ENCODE assay signal across 1 cellular context in genomic region chr7:129134356-129134972, GRCh38.
TF ChIP-seq lines count a peak whose summit lies in the region.

No MANE protein-coding gene starts in this region.

TF ChIP-seq in WTC11, 78 proteins besides CTCF, POLR2A, EP300 and RAD21 (continued from another document):
- TF ChIP-seq SMAD3 (CRISPR knock-in tag; IDR thresholded peaks at IDR 0.05; ENCODE audit: borderline replicate concordance) = no peak
- TF ChIP-seq, protein P1, sequence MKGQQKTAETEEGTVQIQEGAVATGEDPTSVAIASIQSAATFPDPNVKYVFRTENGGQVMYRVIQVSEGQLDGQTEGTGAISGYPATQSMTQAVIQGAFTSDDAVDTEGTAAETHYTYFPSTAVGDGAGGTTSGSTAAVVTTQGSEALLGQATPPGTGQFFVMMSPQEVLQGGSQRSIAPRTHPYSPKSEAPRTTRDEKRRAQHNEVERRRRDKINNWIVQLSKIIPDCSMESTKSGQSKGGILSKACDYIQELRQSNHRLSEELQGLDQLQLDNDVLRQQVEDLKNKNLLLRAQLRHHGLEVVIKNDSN (CRISPR knock-in tag; IDR thresholded peaks at IDR 0.05) = no peak
- TF ChIP-seq, protein P2, sequence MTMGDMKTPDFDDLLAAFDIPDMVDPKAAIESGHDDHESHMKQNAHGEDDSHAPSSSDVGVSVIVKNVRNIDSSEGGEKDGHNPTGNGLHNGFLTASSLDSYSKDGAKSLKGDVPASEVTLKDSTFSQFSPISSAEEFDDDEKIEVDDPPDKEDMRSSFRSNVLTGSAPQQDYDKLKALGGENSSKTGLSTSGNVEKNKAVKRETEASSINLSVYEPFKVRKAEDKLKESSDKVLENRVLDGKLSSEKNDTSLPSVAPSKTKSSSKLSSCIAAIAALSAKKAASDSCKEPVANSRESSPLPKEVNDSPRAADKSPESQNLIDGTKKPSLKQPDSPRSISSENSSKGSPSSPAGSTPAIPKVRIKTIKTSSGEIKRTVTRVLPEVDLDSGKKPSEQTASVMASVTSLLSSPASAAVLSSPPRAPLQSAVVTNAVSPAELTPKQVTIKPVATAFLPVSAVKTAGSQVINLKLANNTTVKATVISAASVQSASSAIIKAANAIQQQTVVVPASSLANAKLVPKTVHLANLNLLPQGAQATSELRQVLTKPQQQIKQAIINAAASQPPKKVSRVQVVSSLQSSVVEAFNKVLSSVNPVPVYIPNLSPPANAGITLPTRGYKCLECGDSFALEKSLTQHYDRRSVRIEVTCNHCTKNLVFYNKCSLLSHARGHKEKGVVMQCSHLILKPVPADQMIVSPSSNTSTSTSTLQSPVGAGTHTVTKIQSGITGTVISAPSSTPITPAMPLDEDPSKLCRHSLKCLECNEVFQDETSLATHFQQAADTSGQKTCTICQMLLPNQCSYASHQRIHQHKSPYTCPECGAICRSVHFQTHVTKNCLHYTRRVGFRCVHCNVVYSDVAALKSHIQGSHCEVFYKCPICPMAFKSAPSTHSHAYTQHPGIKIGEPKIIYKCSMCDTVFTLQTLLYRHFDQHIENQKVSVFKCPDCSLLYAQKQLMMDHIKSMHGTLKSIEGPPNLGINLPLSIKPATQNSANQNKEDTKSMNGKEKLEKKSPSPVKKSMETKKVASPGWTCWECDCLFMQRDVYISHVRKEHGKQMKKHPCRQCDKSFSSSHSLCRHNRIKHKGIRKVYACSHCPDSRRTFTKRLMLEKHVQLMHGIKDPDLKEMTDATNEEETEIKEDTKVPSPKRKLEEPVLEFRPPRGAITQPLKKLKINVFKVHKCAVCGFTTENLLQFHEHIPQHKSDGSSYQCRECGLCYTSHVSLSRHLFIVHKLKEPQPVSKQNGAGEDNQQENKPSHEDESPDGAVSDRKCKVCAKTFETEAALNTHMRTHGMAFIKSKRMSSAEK (CRISPR knock-in tag; IDR thresholded peaks at IDR 0.05; ENCODE audit: borderline replicate concordance) = no peak
TF ChIP-seq in WTC11: peak in this region for 0.
